1 cellular context compared by ENCODE assay signal in genomic region chr12:48988030-48988649, GRCh38.
TF ChIP-seq lines count a peak whose summit lies in the region.

No MANE protein-coding gene starts in this region.

TF ChIP-seq in GM23338, 12 proteins besides CTCF, POLR2A, EP300 and RAD21 (continued from another document):
- TF ChIP-seq REST (IDR thresholded peaks at IDR 0.05; ENCODE audit: unreplicated experiment) = no peak
- TF ChIP-seq ZNF462 (CRISPR knock-in tag; IDR thresholded peaks at IDR 0.05) = no peak
- no peak for TF ChIP-seq EZH2 (IDR thresholded peaks at IDR 0.05; ENCODE audit: low read depth, unreplicated experiment)
- no peak for TF ChIP-seq JUNB (IDR thresholded peaks at IDR 0.05; ENCODE audit: unreplicated experiment)
